8 cellular contexts compared by ENCODE assay signal in the genomic region with DNA sequence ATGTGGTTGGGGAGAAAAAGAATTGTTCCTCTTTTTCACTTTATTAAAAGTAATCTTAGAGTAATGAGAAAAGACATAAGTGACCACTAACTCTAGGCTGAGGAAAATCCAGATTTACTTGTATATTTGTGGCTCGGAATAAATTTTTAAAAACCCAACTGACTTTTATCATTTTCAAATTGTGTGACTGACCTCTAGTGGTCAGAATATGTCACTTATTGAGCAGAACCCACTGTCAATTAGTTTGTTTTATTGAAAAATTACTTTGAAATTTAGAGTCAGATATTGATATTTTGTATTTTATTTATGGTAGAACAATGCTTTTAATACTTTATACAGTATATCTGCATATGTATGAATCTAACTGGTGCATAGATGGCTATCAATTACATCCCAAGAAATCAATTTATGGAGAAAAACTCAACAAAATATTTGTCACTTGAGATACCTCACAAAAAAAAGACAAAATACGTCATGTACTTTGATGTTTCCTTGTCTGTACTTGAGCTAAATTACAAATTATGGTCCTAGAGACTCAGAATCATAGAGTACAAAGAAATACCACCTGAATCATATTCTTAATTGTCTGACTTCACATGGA.
A peak's percentile ranks its signal among the peaks of the same experiment; 100 is the strongest.
DNase-seq lines count a peak whose midpoint lies in the region; ATAC-seq and TF ChIP-seq lines count a peak whose summit lies in the region.

No MANE protein-coding gene starts in this region.

- peak; percentile 20 to 76 for TF ChIP-seq CTCF in right atrium auricular region (IDR thresholded peaks at IDR 0.05)
- peak; percentile 81 for TF ChIP-seq CTCF in OCI-LY3 (IDR thresholded peaks at IDR 0.05; ENCODE audit: low read depth, low read length)
- TF ChIP-seq CTCF in fibroblast of mammary gland (conservative IDR thresholded peaks at IDR 0.05; ENCODE audit: control insufficient read depth, insufficient read depth, low read depth, low read length) = peak; percentile 53
- TF ChIP-seq CTCF in stomach (IDR thresholded peaks at IDR 0.05) = peak in 5 of 7 experiments; percentile 10 to 71 (median 49)

- no peak overlapping the region for H3K4me3 Mint-ChIP-seq in T-cell

- no peak overlapping the region for H3K9ac ChIP-seq in OCI-LY3 (ENCODE audit: low read length)

- POLR2A ChIA-PET in T-cell (lab: Charles Lee) = interaction anchor here in 1 of 2 donors (0.5 kb wide), 1 partner anchor 220 kb away, joined by 3 read pairs; no protein-coding TSS in a partner anchor

- H3K27me3 Mint-ChIP-seq in T-cell = peaks cover 3 to 7% of the 10 kb centered on the region in 2 donors

- TF ChIP-seq POLR2A in stomach (IDR thresholded peaks at IDR 0.05) = no peak

- H3K4me1 Mint-ChIP-seq in T-cell = no peaks in the 10 kb centered on the region

- H3K9me3 Mint-ChIP-seq in T-cell = no peaks in the 10 kb centered on the region

- H3K27ac Mint-ChIP-seq in T-cell = no peak overlapping the region

- ATAC-seq in left cardiac atrium (no peak), T-cell (replicated peaks in 1 of 4) (no peak)

- H3K36me3 ChIP-seq in right atrium auricular region (no peaks in the 10 kb centered on the region), OCI-LY3 (replicated peaks; ENCODE audit: low read depth, low read length) (no peaks in the 10 kb centered on the region), stomach (no peaks in the 10 kb centered on the region)

- H3K4me1 ChIP-seq in right atrium auricular region = no peaks in the 10 kb centered on the region
- H3K4me1 ChIP-seq in OCI-LY3 (ENCODE audit: low read length) = peaks cover 5% of the 10 kb centered on the region; the same call in 1 of the 2 replicates
- H3K4me1 ChIP-seq in stomach = no peaks in the 10 kb centered on the region

- DNase-seq in right atrium auricular region (ENCODE audit: low spot score) (no peak), left cardiac atrium (no peak), fibroblast of mammary gland (ENCODE audit: low read depth) (peak; percentile 33), stomach (no peak), ureter (ENCODE audit: low spot score) (no peak), NCI-H128 (lab: John Stamatoyannopoulos, UW; ENCODE audit: unreplicated experiment) (no peak), T-cell (no peak)

- H3K27me3 ChIP-seq in right atrium auricular region (no peaks in the 10 kb centered on the region), OCI-LY3 (ENCODE audit: low read depth, low read length) (peaks cover 8% of the 10 kb centered on the region; the same call in 1 of the 2 replicates), stomach (no peaks in the 10 kb centered on the region)

- H2AFZ ChIP-seq in OCI-LY3 (ENCODE audit: low read depth, low read length) = no peak overlapping the region

- TF ChIP-seq EP300 in stomach (IDR thresholded peaks at IDR 0.05) = no peak

- intact Hi-C loops in left cardiac atrium (cut with DNase I) (loop anchor here in 1 of 2 donors (5.0 to 10.0 kb wide), 3 partner anchors 299 to 767 kb away; no protein-coding TSS in a partner anchor), stomach (cut with DNase I; ENCODE audit: low total_unique reads) (loop anchor here (5.0 kb wide), 1 partner anchor 294 kb away; no protein-coding TSS in a partner anchor)

- 9 to 19% (median 12%) methylated on average over 2 of the region's 2 CpGs for WGBS in stomach, 5 donors

- H3K36me3 Mint-ChIP-seq in T-cell = no peaks in the 10 kb centered on the region

- H3K79me2 ChIP-seq in OCI-LY3 (ENCODE audit: low read length) = no peaks in the 10 kb centered on the region

- no peaks in the 10 kb centered on the region for H4K20me1 ChIP-seq in OCI-LY3 (ENCODE audit: insufficient read depth, low read length)

- H3K9me3 ChIP-seq in right atrium auricular region (no peaks in the 10 kb centered on the region), OCI-LY3 (ENCODE audit: insufficient read depth, low read length) (no peaks in the 10 kb centered on the region), stomach (no peaks in the 10 kb centered on the region)

- no peak overlapping the region for H3K4me2 ChIP-seq in OCI-LY3 (ENCODE audit: low read length)

- CTCF ChIA-PET in T-cell (lab: Charles Lee) = no interaction called here

- H3K4me3 ChIP-seq in right atrium auricular region = no peak overlapping the region
- no peak overlapping the region for H3K4me3 ChIP-seq in OCI-LY3 (ENCODE audit: low read length)
- H3K4me3 ChIP-seq in fibroblast of mammary gland (ENCODE audit: control insufficient read depth, low read depth, low read length) = no peak overlapping the region
- no peak overlapping the region for H3K4me3 ChIP-seq in stomach

- H3K27ac ChIP-seq in right atrium auricular region (no peak overlapping the region), OCI-LY3 (ENCODE audit: low read length) (no peak overlapping the region), stomach (no peak overlapping the region)
